1 cellular context compared by ENCODE assay signal in genomic region chr4:47463235-47463956, GRCh38.
A peak's percentile ranks its signal among the peaks of the same experiment; 100 is the strongest.
TF ChIP-seq lines count a peak whose summit lies in the region.

Gene COMMD8, minus strand, starts transcription at chr4:47463702. Its CDS starts 51 bp downstream, at chr4:47463651.

TF ChIP-seq in GM23338, 12 proteins besides CTCF, POLR2A, EP300 and RAD21:
- TF ChIP-seq CREB1 (CRISPR knock-in tag; IDR thresholded peaks at IDR 0.05; ENCODE audit: low read depth) (peak; percentile 75), NANOG (IDR thresholded peaks at IDR 0.05; ENCODE audit: borderline replicate concordance) (no peak), POLR2AphosphoS5 (IDR thresholded peaks at IDR 0.05; ENCODE audit: low read depth) (peak; percentile 44; the same call in 1 of the 2 replicates), REST (IDR thresholded peaks at IDR 0.05; ENCODE audit: unreplicated experiment) (no peak), EZH2 (IDR thresholded peaks at IDR 0.05; ENCODE audit: low read depth, unreplicated experiment) (no peak), JUNB (IDR thresholded peaks at IDR 0.05; ENCODE audit: unreplicated experiment) (no peak), ZNF331 (CRISPR knock-in tag; IDR thresholded peaks at IDR 0.05; ENCODE audit: low read depth) (no peak), EZH2phosphoT487 (IDR thresholded peaks at IDR 0.05; ENCODE audit: unreplicated experiment) (no peak), ZNF114 (CRISPR knock-in tag; IDR thresholded peaks at IDR 0.05) (no peak), STAT1 (IDR thresholded peaks at IDR 0.05; ENCODE audit: unreplicated experiment) (no peak)
- TF ChIP-seq, protein P1, sequence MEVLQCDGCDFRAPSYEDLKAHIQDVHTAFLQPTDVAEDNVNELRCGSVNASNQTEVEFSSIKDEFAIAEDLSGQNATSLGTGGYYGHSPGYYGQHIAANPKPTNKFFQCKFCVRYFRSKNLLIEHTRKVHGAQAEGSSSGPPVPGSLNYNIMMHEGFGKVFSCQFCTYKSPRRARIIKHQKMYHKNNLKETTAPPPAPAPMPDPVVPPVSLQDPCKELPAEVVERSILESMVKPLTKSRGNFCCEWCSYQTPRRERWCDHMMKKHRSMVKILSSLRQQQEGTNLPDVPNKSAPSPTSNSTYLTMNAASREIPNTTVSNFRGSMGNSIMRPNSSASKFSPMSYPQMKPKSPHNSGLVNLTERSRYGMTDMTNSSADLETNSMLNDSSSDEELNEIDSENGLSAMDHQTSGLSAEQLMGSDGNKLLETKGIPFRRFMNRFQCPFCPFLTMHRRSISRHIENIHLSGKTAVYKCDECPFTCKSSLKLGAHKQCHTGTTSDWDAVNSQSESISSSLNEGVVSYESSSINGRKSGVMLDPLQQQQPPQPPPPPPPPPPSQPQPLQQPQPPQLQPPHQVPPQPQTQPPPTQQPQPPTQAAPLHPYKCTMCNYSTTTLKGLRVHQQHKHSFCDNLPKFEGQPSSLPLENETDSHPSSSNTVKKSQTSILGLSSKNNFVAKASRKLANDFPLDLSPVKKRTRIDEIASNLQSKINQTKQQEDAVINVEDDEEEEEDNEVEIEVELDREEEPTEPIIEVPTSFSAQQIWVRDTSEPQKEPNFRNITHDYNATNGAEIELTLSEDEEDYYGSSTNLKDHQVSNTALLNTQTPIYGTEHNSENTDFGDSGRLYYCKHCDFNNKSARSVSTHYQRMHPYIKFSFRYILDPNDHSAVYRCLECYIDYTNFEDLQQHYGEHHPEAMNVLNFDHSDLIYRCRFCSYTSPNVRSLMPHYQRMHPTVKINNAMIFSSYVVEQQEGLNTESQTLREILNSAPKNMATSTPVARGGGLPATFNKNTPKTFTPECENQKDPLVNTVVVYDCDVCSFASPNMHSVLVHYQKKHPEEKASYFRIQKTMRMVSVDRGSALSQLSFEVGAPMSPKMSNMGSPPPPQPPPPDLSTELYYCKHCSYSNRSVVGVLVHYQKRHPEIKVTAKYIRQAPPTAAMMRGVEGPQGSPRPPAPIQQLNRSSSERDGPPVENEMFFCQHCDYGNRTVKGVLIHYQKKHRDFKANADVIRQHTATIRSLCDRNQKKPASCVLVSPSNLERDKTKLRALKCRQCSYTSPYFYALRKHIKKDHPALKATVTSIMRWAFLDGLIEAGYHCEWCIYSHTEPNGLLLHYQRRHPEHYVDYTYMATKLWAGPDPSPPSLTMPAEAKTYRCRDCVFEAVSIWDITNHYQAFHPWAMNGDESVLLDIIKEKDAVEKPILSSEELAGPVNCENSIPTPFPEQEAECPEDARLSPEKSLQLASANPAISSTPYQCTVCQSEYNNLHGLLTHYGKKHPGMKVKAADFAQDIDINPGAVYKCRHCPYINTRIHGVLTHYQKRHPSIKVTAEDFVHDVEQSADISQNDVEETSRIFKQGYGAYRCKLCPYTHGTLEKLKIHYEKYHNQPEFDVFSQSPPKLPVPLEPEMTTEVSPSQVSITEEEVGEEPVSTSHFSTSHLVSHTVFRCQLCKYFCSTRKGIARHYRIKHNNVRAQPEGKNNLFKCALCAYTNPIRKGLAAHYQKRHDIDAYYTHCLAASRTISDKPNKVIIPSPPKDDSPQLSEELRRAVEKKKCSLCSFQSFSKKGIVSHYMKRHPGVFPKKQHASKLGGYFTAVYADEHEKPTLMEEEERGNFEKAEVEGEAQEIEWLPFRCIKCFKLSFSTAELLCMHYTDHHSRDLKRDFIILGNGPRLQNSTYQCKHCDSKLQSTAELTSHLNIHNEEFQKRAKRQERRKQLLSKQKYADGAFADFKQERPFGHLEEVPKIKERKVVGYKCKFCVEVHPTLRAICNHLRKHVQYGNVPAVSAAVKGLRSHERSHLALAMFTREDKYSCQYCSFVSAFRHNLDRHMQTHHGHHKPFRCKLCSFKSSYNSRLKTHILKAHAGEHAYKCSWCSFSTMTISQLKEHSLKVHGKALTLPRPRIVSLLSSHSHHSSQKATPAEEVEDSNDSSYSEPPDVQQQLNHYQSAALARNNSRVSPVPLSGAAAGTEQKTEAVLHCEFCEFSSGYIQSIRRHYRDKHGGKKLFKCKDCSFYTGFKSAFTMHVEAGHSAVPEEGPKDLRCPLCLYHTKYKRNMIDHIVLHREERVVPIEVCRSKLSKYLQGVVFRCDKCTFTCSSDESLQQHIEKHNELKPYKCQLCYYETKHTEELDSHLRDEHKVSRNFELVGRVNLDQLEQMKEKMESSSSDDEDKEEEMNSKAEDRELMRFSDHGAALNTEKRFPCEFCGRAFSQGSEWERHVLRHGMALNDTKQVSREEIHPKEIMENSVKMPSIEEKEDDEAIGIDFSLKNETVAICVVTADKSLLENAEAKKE (CRISPR knock-in tag; IDR thresholded peaks at IDR 0.05) = no peak
- TF ChIP-seq, protein P2, sequence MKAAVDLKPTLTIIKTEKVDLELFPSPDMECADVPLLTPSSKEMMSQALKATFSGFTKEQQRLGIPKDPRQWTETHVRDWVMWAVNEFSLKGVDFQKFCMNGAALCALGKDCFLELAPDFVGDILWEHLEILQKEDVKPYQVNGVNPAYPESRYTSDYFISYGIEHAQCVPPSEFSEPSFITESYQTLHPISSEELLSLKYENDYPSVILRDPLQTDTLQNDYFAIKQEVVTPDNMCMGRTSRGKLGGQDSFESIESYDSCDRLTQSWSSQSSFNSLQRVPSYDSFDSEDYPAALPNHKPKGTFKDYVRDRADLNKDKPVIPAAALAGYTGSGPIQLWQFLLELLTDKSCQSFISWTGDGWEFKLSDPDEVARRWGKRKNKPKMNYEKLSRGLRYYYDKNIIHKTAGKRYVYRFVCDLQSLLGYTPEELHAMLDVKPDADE (IDR thresholded peaks at IDR 0.05) = no peak
